8 cellular contexts compared by ENCODE assay signal in the genomic region with DNA sequence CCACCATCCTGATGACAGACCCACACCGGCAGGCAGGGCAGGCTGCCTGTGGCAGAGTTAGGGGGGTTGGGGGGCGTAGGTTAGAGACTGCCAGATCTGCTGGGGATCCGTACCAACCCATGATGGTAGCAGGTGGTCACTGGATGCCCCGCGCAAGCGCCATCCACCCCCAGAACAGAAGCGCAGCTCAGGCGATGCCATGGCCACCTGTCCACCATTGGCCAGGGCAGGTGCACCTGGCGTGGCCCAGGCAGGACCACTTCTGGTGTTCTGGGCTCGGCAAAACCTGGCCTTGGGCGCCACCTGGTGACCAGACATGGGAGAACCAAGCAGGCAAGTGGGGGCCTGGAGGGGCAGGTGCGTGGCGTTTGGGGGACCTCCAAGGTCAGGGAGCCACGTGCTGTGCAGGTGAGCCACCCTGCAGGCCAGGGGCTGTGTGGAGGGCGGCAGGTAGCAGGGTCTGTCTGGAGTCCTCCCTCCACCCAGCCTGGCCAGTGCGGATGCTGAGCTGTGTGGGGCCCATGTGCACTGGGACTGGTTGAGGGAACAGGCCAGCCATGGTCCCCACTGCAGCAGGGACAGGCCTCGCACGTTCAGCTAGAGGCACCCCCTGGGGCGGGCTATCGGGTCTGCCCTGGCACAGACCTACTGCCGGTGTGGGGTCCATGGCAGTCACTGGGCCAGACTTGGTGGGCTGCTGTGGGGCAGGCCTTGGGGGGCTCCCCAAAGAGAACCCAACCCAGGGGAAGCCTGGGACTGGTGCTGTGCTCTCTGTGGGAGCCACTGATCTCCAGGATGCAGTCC. TPM values are rescaled to one million over a fixed set of nuclear protein-coding genes. Genes with fewer than 3 reads are reported as not detected.
A peak's percentile ranks its signal among the peaks of the same experiment; 100 is the strongest.
DNase-seq lines count a peak whose midpoint lies in the region; ATAC-seq, FAIRE-seq and TF ChIP-seq lines count a peak whose summit lies in the region.

No MANE protein-coding gene starts in this region.

- no peaks in the 10 kb centered on the region for H3K36me3 ChIP-seq in bronchial epithelial cell (ENCODE audit: control insufficient read depth, insufficient read depth, low read length)

- no peaks in the 10 kb centered on the region for H3K27me3 ChIP-seq in bronchial epithelial cell (ENCODE audit: control insufficient read depth, insufficient read depth, low read length)

- peak; percentile 70 to 82 for ATAC-seq in activated CD4-positive, CD25-positive, alpha-beta regulatory T cell treated with anti-CD3 and anti-CD28 coated beads, Interleukin-2, amount 50 U/mL, for 24 hours
- ATAC-seq in left lobe of liver (peak; percentile 73), GM21526 (IDR thresholded peaks at IDR 0.05; ENCODE audit: low FRiP score, unreplicated experiment) (no peak)

- H3K4me3 ChIP-seq in bronchial epithelial cell (ENCODE audit: low read depth, low read length) = no peak overlapping the region

- DNase-seq in NCI-H446 (lab: John Stamatoyannopoulos, UW) (peak; percentile 19 to 67), NCI-H446 treated with DMSO at 0.1 percent for 48 hours (lab: John Stamatoyannopoulos, UW) (no peak), NCI-H2081 treated with DMSO at 0.1 percent for 48 hours (lab: John Stamatoyannopoulos, UW) (peak; percentile 39), bronchial epithelial cell (ENCODE audit: low read depth) (peak; percentile 32), left lobe of liver (ENCODE audit: low spot score) (peak; percentile 75)
- peak; percentile 46 to 72 (median 61) for DNase-seq in stimulated activated CD4-positive, alpha-beta T cell treated with anti-CD3 and anti-CD28 coated beads, TNF-alpha, amount 100 ng/mL, for 24 hours (ENCODE audit: low read depth in 3 of 3)

- peak; percentile 89 for TF ChIP-seq CTCF in bronchial epithelial cell (IDR thresholded peaks at IDR 0.05; ENCODE audit: insufficient read depth, low read length, severe bottlenecking)

- no peak for FAIRE-seq in bronchial epithelial cell (lab: Jason Lieb, UNC)

RNA-seq across cellular contexts. Expression of a gene that starts 15.6 kb away (rescaled TPM):
- total RNA-seq in bronchial epithelial cell (41.5 and 42.9 TPM in 2 replicates), left lobe of liver (7.5 TPM)

RNA-seq across cellular contexts. Expression of a gene that starts 15.9 kb away (rescaled TPM):
- total RNA-seq in bronchial epithelial cell (17.4 and 23.9 TPM in 2 replicates), left lobe of liver (17.1 TPM)

RNA-seq across cellular contexts. Expression of a gene that starts 17.9 kb away (rescaled TPM):
- total RNA-seq in bronchial epithelial cell (8.7 and 13.7 TPM in 2 replicates), left lobe of liver (6.0 TPM)

RNA-seq across cellular contexts. Expression of a gene that starts 24.2 kb away (rescaled TPM):
- total RNA-seq in bronchial epithelial cell (31.3 and 50.8 TPM in 2 replicates), left lobe of liver (10.2 TPM)
